15 cellular contexts compared by ENCODE assay signal in genomic region chr21:40634141-40634540, GRCh38.
DNase-seq lines count a peak whose midpoint lies in the region.
"Had no signal": no experiment of that assay in that cellular context is flagged by ENCODE, and none has a peak within 500 bp of the region (broad histone marks: within the 10 kb centered on the region; RNA-seq: fewer than 3 reads in every experiment).

No MANE protein-coding gene starts in this region.

- no peak overlapping the region for H3K27ac Mint-ChIP-seq in immature natural killer cell
- H3K27ac Mint-ChIP-seq: B cell; CD4-positive, alpha-beta T cell; CD8-positive, alpha-beta T cell had no signal

- peaks cover 0 to 4% (median 0%) of the 10 kb centered on the region in 3 donors for H3K36me3 Mint-ChIP-seq in immature natural killer cell
- H3K36me3 Mint-ChIP-seq: CD8-positive, alpha-beta T cell had no signal

- H3K9me3 Mint-ChIP-seq in immature natural killer cell, result peaks cover 0 to 6% (median 3%) of the 10 kb centered on the region in 6 donors
- H3K9me3 Mint-ChIP-seq: CD8-positive, alpha-beta T cell had no signal

- no peak overlapping the region for H3K4me3 Mint-ChIP-seq in immature natural killer cell
- H3K4me3 Mint-ChIP-seq: B cell; CD4-positive, alpha-beta T cell; CD8-positive, alpha-beta T cell had no signal

- DNase-seq in globus pallidus (ENCODE audit: low spot score) (peak; percentile 47), medulla oblongata (ENCODE audit: extremely low spot score) (peak; percentile 72), superior temporal gyrus (ENCODE audit: extremely low spot score) (peak; percentile 53), immature natural killer cell (no peak), RPMI8226 (no peak)
- DNase-seq in stimulated activated CD4-positive, alpha-beta T cell treated with anti-CD3 and anti-CD28 coated beads, Interleukin-12 subunit alpha, Interleukin-12 subunit beta, amount 100 ng/mL, for 4 hours, result no peak
- DNase-seq: 8988T; ACHN; Caco-2; Calu3; CD4-positive, alpha-beta T cell; CD8-positive, alpha-beta T cell; DMS79 treated with DMSO at 0.1 percent for 48 hours; GF-D8 had no signal

- H3K4me1 Mint-ChIP-seq in immature natural killer cell, result no peaks in the 10 kb centered on the region
- H3K4me1 Mint-ChIP-seq: B cell had no signal

- peaks cover 3 to 4% (median 3%) of the 10 kb centered on the region in 3 donors for H3K27me3 Mint-ChIP-seq in immature natural killer cell (ENCODE audit: low read depth in 3 of 3)
- H3K27me3 Mint-ChIP-seq: B cell; CD4-positive, alpha-beta T cell had no signal

Comparison
In these comparisons a context has a peak if more than half of its experiments do, and no peak if none do; other contexts are left out.
1. DNase-seq: peak in globus pallidus (single experiment), medulla oblongata (single experiment) and superior temporal gyrus (single experiment); none in immature natural killer cell (0 of 3), RPMI8226 (single experiment) and stimulated activated CD4-positive, alpha-beta T cell treated with anti-CD3 and anti-CD28 coated beads, Interleukin-12 subunit alpha, Interleukin-12 subunit beta, amount 100 ng/mL, for 4 hours (single experiment).